In the genomic region with DNA sequence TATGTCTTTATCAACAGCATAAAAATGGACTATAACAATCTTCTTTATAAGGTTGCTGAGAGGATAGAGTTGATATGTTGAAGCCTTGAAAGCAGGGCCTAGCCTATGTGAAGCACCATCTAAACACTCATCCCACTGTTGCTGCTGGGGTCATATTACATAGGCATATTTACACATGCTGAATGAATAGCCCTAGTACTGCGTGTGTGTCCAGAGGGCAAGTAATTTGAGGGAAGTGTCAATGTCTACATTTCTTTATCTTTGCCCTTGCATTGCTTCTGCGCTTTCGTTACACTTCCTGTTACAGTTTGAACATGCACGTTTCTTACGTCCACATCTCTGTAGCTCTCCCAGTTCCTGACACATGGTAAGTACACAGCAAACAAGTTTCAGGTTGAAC, we compare ENCODE assay signal across 1 cellular context.
TF ChIP-seq lines count a peak whose summit lies in the region.

No MANE protein-coding gene starts in this region.

TF ChIP-seq in HepG2, 621 proteins besides CTCF, POLR2A, EP300 and RAD21 (continued from another document and continues in another):
- TF ChIP-seq, protein P1, sequence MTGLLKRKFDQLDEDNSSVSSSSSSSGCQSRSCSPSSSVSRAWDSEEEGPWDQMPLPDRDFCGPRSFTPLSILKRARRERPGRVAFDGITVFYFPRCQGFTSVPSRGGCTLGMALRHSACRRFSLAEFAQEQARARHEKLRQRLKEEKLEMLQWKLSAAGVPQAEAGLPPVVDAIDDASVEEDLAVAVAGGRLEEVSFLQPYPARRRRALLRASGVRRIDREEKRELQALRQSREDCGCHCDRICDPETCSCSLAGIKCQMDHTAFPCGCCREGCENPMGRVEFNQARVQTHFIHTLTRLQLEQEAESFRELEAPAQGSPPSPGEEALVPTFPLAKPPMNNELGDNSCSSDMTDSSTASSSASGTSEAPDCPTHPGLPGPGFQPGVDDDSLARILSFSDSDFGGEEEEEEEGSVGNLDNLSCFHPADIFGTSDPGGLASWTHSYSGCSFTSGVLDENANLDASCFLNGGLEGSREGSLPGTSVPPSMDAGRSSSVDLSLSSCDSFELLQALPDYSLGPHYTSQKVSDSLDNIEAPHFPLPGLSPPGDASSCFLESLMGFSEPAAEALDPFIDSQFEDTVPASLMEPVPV (CRISPR knock-in tag; IDR thresholded peaks at IDR 0.05) = no peak
- TF ChIP-seq, protein P2, sequence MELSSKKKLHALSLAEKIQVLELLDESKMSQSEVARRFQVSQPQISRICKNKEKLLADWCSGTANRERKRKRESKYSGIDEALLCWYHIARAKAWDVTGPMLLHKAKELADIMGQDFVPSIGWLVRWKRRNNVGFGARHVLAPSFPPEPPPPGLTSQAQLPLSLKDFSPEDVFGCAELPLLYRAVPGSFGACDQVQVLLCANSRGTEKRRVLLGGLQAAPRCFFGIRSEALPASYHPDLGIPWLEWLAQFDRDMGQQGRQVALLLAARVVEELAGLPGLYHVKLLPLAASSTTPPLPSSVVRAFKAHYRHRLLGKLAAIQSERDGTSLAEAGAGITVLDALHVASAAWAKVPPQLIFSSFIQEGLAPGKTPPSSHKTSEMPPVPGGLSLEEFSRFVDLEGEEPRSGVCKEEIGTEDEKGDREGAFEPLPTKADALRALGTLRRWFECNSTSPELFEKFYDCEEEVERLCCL (CRISPR knock-in tag; IDR thresholded peaks at IDR 0.05; ENCODE audit: borderline replicate concordance) = no peak
- TF ChIP-seq, protein P3, sequence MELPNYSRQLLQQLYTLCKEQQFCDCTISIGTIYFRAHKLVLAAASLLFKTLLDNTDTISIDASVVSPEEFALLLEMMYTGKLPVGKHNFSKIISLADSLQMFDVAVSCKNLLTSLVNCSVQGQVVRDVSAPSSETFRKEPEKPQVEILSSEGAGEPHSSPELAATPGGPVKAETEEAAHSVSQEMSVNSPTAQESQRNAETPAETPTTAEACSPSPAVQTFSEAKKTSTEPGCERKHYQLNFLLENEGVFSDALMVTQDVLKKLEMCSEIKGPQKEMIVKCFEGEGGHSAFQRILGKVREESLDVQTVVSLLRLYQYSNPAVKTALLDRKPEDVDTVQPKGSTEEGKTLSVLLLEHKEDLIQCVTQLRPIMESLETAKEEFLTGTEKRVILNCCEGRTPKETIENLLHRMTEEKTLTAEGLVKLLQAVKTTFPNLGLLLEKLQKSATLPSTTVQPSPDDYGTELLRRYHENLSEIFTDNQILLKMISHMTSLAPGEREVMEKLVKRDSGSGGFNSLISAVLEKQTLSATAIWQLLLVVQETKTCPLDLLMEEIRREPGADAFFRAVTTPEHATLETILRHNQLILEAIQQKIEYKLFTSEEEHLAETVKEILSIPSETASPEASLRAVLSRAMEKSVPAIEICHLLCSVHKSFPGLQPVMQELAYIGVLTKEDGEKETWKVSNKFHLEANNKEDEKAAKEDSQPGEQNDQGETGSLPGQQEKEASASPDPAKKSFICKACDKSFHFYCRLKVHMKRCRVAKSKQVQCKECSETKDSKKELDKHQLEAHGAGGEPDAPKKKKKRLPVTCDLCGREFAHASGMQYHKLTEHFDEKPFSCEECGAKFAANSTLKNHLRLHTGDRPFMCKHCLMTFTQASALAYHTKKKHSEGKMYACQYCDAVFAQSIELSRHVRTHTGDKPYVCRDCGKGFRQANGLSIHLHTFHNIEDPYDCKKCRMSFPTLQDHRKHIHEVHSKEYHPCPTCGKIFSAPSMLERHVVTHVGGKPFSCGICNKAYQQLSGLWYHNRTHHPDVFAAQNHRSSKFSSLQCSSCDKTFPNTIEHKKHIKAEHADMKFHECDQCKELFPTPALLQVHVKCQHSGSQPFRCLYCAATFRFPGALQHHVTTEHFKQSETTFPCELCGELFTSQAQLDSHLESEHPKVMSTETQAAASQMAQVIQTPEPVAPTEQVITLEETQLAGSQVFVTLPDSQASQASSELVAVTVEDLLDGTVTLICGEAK (IDR thresholded peaks at IDR 0.05) = no peak
- TF ChIP-seq, protein P3 (CRISPR knock-in tag; IDR thresholded peaks at IDR 0.05) = no peak; the same call in 1 of the 2 replicates
- TF ChIP-seq, protein P4, sequence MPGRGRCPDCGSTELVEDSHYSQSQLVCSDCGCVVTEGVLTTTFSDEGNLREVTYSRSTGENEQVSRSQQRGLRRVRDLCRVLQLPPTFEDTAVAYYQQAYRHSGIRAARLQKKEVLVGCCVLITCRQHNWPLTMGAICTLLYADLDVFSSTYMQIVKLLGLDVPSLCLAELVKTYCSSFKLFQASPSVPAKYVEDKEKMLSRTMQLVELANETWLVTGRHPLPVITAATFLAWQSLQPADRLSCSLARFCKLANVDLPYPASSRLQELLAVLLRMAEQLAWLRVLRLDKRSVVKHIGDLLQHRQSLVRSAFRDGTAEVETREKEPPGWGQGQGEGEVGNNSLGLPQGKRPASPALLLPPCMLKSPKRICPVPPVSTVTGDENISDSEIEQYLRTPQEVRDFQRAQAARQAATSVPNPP (CRISPR knock-in tag; IDR thresholded peaks at IDR 0.05) = no peak
- TF ChIP-seq ATRX (CRISPR knock-in tag; IDR thresholded peaks at IDR 0.05; ENCODE audit: borderline replicate concordance) = no peak
- no peak for TF ChIP-seq ZNF430 (CRISPR knock-in tag; IDR thresholded peaks at IDR 0.05)
- TF ChIP-seq, protein P5, sequence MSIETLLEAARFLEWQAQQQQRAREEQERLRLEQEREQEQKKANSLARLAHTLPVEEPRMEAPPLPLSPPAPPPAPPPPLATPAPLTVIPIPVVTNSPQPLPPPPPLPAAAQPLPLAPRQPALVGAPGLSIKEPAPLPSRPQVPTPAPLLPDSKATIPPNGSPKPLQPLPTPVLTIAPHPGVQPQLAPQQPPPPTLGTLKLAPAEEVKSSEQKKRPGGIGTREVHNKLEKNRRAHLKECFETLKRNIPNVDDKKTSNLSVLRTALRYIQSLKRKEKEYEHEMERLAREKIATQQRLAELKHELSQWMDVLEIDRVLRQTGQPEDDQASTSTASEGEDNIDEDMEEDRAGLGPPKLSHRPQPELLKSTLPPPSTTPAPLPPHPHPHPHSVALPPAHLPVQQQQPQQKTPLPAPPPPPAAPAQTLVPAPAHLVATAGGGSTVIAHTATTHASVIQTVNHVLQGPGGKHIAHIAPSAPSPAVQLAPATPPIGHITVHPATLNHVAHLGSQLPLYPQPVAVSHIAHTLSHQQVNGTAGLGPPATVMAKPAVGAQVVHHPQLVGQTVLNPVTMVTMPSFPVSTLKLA (IDR thresholded peaks at IDR 0.05) = no peak
- TF ChIP-seq ZNF143 (CRISPR knock-in tag; IDR thresholded peaks at IDR 0.05) = no peak
- no peak for TF ChIP-seq ZNF883 (CRISPR knock-in tag; IDR thresholded peaks at IDR 0.05; ENCODE audit: not compliant biosample characterization)
- peak; percentile 30; the same call in 1 of the 2 replicates for TF ChIP-seq CREM (IDR thresholded peaks at IDR 0.05)
- no peak for TF ChIP-seq CREM (CRISPR knock-in tag; IDR thresholded peaks at IDR 0.05)
- TF ChIP-seq POGZ (CRISPR knock-in tag; IDR thresholded peaks at IDR 0.05) = peak; percentile 82
- TF ChIP-seq, protein P6, sequence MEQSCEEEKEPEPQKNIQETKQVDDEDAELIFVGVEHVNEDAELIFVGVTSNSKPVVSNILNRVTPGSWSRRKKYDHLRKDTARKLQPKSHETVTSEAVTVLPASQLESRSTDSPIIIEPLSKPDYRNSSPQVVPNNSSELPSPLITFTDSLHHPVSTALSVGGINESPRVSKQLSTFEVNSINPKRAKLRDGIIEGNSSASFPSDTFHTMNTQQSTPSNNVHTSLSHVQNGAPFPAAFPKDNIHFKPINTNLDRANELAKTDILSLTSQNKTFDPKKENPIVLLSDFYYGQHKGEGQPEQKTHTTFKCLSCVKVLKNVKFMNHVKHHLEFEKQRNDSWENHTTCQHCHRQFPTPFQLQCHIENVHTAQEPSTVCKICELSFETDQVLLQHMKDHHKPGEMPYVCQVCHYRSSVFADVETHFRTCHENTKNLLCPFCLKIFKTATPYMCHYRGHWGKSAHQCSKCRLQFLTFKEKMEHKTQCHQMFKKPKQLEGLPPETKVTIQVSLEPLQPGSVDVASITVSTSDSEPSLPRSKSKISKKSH (CRISPR knock-in tag; IDR thresholded peaks at IDR 0.05; ENCODE audit: borderline replicate concordance) = no peak
- no peak for TF ChIP-seq ZNF773 (CRISPR knock-in tag; IDR thresholded peaks at IDR 0.05; ENCODE audit: borderline replicate concordance)
- TF ChIP-seq ZC3H13 (CRISPR knock-in tag; IDR thresholded peaks at IDR 0.05) = no peak
- TF ChIP-seq ONECUT2 (CRISPR knock-in tag; IDR thresholded peaks at IDR 0.05) = no peak
- no peak for TF ChIP-seq ZBTB1 (CRISPR knock-in tag; IDR thresholded peaks at IDR 0.05; ENCODE audit: borderline replicate concordance)
- TF ChIP-seq, protein P7, sequence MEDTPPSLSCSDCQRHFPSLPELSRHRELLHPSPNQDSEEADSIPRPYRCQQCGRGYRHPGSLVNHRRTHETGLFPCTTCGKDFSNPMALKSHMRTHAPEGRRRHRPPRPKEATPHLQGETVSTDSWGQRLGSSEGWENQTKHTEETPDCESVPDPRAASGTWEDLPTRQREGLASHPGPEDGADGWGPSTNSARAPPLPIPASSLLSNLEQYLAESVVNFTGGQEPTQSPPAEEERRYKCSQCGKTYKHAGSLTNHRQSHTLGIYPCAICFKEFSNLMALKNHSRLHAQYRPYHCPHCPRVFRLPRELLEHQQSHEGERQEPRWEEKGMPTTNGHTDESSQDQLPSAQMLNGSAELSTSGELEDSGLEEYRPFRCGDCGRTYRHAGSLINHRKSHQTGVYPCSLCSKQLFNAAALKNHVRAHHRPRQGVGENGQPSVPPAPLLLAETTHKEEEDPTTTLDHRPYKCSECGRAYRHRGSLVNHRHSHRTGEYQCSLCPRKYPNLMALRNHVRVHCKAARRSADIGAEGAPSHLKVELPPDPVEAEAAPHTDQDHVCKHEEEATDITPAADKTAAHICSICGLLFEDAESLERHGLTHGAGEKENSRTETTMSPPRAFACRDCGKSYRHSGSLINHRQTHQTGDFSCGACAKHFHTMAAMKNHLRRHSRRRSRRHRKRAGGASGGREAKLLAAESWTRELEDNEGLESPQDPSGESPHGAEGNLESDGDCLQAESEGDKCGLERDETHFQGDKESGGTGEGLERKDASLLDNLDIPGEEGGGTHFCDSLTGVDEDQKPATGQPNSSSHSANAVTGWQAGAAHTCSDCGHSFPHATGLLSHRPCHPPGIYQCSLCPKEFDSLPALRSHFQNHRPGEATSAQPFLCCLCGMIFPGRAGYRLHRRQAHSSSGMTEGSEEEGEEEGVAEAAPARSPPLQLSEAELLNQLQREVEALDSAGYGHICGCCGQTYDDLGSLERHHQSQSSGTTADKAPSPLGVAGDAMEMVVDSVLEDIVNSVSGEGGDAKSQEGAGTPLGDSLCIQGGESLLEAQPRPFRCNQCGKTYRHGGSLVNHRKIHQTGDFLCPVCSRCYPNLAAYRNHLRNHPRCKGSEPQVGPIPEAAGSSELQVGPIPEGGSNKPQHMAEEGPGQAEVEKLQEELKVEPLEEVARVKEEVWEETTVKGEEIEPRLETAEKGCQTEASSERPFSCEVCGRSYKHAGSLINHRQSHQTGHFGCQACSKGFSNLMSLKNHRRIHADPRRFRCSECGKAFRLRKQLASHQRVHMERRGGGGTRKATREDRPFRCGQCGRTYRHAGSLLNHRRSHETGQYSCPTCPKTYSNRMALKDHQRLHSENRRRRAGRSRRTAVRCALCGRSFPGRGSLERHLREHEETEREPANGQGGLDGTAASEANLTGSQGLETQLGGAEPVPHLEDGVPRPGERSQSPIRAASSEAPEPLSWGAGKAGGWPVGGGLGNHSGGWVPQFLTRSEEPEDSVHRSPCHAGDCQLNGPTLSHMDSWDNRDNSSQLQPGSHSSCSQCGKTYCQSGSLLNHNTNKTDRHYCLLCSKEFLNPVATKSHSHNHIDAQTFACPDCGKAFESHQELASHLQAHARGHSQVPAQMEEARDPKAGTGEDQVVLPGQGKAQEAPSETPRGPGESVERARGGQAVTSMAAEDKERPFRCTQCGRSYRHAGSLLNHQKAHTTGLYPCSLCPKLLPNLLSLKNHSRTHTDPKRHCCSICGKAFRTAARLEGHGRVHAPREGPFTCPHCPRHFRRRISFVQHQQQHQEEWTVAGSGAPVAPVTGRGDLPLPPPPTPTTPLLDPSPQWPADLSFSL (CRISPR knock-in tag; IDR thresholded peaks at IDR 0.05) = no peak
- TF ChIP-seq GABPB1 (CRISPR knock-in tag; IDR thresholded peaks at IDR 0.05) = peak; percentile 53; the same call in 1 of the 2 replicates
- TF ChIP-seq ZNF354B (CRISPR knock-in tag; IDR thresholded peaks at IDR 0.05) = no peak
- no peak for TF ChIP-seq ZNF724P (CRISPR knock-in tag; IDR thresholded peaks at IDR 0.05; ENCODE audit: borderline replicate concordance)
- TF ChIP-seq ATAD3A (CRISPR knock-in tag; IDR thresholded peaks at IDR 0.05) = no peak
- TF ChIP-seq, protein P8, sequence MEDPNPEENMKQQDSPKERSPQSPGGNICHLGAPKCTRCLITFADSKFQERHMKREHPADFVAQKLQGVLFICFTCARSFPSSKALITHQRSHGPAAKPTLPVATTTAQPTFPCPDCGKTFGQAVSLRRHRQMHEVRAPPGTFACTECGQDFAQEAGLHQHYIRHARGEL (CRISPR knock-in tag; IDR thresholded peaks at IDR 0.05) = no peak
- TF ChIP-seq, protein P9, sequence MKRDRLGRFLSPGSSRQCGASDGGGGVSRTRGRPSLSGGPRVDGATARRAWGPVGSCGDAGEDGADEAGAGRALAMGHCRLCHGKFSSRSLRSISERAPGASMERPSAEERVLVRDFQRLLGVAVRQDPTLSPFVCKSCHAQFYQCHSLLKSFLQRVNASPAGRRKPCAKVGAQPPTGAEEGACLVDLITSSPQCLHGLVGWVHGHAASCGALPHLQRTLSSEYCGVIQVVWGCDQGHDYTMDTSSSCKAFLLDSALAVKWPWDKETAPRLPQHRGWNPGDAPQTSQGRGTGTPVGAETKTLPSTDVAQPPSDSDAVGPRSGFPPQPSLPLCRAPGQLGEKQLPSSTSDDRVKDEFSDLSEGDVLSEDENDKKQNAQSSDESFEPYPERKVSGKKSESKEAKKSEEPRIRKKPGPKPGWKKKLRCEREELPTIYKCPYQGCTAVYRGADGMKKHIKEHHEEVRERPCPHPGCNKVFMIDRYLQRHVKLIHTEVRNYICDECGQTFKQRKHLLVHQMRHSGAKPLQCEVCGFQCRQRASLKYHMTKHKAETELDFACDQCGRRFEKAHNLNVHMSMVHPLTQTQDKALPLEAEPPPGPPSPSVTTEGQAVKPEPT (CRISPR knock-in tag; IDR thresholded peaks at IDR 0.05; ENCODE audit: low read depth) = no peak
- peak; percentile 66 for TF ChIP-seq BHLHE40 (IDR thresholded peaks at IDR 0.05; ENCODE audit: low read length)
